1 cellular context compared by ENCODE assay signal in genomic region chr11:126081915-126082250, GRCh38.
TF ChIP-seq lines count a peak whose summit lies in the region.

No MANE protein-coding gene starts in this region.

TF ChIP-seq in GM23338, 12 proteins besides CTCF, POLR2A, EP300 and RAD21 (continued from another document):
- TF ChIP-seq ZNF462 (CRISPR knock-in tag; IDR thresholded peaks at IDR 0.05): no peak
